1 cellular context compared by ENCODE assay signal in genomic region chr11:75760710-75761493, GRCh38.
TF ChIP-seq lines count a peak whose summit lies in the region.

No MANE protein-coding gene starts in this region.

TF ChIP-seq in endothelial cell of umbilical vein, 7 proteins besides CTCF, POLR2A, EP300 and RAD21:
- TF ChIP-seq POLR2AphosphoS5 (IDR thresholded peaks at IDR 0.05; ENCODE audit: insufficient read depth, low read depth, low read length) (peak; percentile 35), GATA2 (IDR thresholded peaks at IDR 0.05; ENCODE audit: insufficient read depth, insufficient read length, low read depth, low read length) (no peak), FOS (IDR thresholded peaks at IDR 0.05; ENCODE audit: borderline replicate concordance, insufficient read depth, low read length) (peak; percentile 83), JUN (IDR thresholded peaks at IDR 0.05; ENCODE audit: borderline replicate concordance, insufficient read depth, insufficient read length, low read depth) (no peak), EZH2 (IDR thresholded peaks at IDR 0.05; ENCODE audit: borderline replicate concordance, low read depth, low read length, severe bottlenecking) (no peak), MYC (IDR thresholded peaks at IDR 0.05; ENCODE audit: low read depth, low read length) (no peak)
- TF ChIP-seq, protein P1, sequence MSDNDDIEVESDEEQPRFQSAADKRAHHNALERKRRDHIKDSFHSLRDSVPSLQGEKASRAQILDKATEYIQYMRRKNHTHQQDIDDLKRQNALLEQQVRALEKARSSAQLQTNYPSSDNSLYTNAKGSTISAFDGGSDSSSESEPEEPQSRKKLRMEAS (IDR thresholded peaks at IDR 0.05; ENCODE audit: insufficient read depth, insufficient read length), result no peak
